Comparison of ENCODE assay signal across 27 cellular contexts in genomic region chr9:133802256-133802655, GRCh38.
"Had no signal": no experiment of that assay in that cellular context is flagged by ENCODE, and none has a peak within 500 bp of the region (broad histone marks: within the 10 kb centered on the region; RNA-seq: fewer than 3 reads in every experiment).

No MANE protein-coding gene starts in this region.

- H3K4me1 ChIP-seq: body of pancreas, gastrocnemius medialis, upper lobe of left lung had no signal

- H3K79me2 ChIP-seq: hepatocyte had no signal

- DNase-seq: activated CD4-positive, alpha-beta memory T cell treated with anti-CD3 and anti-CD28 coated beads for 36 hours; activated CD4-positive, alpha-beta T cell treated with anti-CD3 and anti-CD28 coated beads, Interleukin-2, amount 10 ng/mL, durations not matched to agents 24 days and 14 days; activated CD4-positive, CD25-positive, alpha-beta regulatory T cell treated with anti-CD3 and anti-CD28 coated beads, Interleukin-2, amount 50 U/mL, for 72 hours; activated CD8-positive, alpha-beta memory T cell treated with anti-CD3 and anti-CD28 coated beads, Interleukin-2, amount 50 U/mL, for 4 hours; activated gamma-delta T cell; activated naive CD4-positive, alpha-beta T cell treated with anti-CD3 and anti-CD28 coated beads, Interleukin-2, amount 10 ng/mL, durations not matched to agents 7 days and 5 days; activated T-cell treated with anti-CD3 and anti-CD28 coated beads, Interleukin-2, amount 50 U/mL, for 1 hour; body of pancreas; dorsolateral prefrontal cortex; effector memory CD4-positive, alpha-beta T cell; erythroblast; gastrocnemius medialis; islet precursor cell; left ventricle myocardium superior; midbrain; naive thymus-derived CD4-positive, alpha-beta T cell; right cardiac atrium; spleen; stimulated activated naive CD8-positive, alpha-beta T cell treated with anti-CD3 and anti-CD28 coated beads, Interleukin-15, Interleukin-2, amounts not matched to agents 100 U/mL and 50 U/mL, for 24 hours; SW 1271; T-helper 9 cell had no signal

- H3K4me1 Mint-ChIP-seq: activated CD4-positive, alpha-beta T cell treated with anti-CD3 and anti-CD28 coated beads, Interleukin-2, amount 10 ng/mL, durations not matched to agents 24 days and 14 days; activated naive CD4-positive, alpha-beta T cell treated with anti-CD3 and anti-CD28 coated beads, Interleukin-2, amount 10 ng/mL, durations not matched to agents 7 days and 5 days; naive thymus-derived CD4-positive, alpha-beta T cell; neural crest cell had no signal

- H2AFZ ChIP-seq: hepatocyte had no signal

- ATAC-seq: body of pancreas; gastrocnemius medialis; left ventricle myocardium superior; naive thymus-derived CD4-positive, alpha-beta T cell; right cardiac atrium; stimulated activated naive CD8-positive, alpha-beta T cell treated with anti-CD3 and anti-CD28 coated beads, Interleukin-15, Interleukin-2, amounts not matched to agents 100 U/mL and 50 U/mL, for 24 hours had no signal

- H3K27me3 Mint-ChIP-seq: activated CD4-positive, alpha-beta memory T cell treated with anti-CD3 and anti-CD28 coated beads for 36 hours; activated CD4-positive, alpha-beta T cell treated with anti-CD3 and anti-CD28 coated beads, Interleukin-2, amount 10 ng/mL, durations not matched to agents 24 days and 14 days; activated naive CD4-positive, alpha-beta T cell treated with anti-CD3 and anti-CD28 coated beads, Interleukin-2, amount 10 ng/mL, durations not matched to agents 7 days and 5 days; naive thymus-derived CD4-positive, alpha-beta T cell had no signal

- H3K27ac Mint-ChIP-seq: activated CD4-positive, alpha-beta memory T cell treated with anti-CD3 and anti-CD28 coated beads for 36 hours; activated CD4-positive, alpha-beta T cell treated with anti-CD3 and anti-CD28 coated beads, Interleukin-2, amount 10 ng/mL, durations not matched to agents 24 days and 14 days; activated naive CD4-positive, alpha-beta T cell treated with anti-CD3 and anti-CD28 coated beads, Interleukin-2, amount 10 ng/mL, durations not matched to agents 7 days and 5 days; naive thymus-derived CD4-positive, alpha-beta T cell; T-helper 1 cell treated with Interleukin-12 subunit alpha and Interleukin-12 subunit beta and Interleukin-4 antibody, amounts not matched to agents 30 μg/mL and 1 μg/mL, for 36 hours had no signal

- H3K4me3 Mint-ChIP-seq: activated CD4-positive, alpha-beta memory T cell treated with anti-CD3 and anti-CD28 coated beads for 36 hours; activated CD4-positive, alpha-beta T cell treated with anti-CD3 and anti-CD28 coated beads, Interleukin-2, amount 10 ng/mL, durations not matched to agents 24 days and 14 days; activated naive CD4-positive, alpha-beta T cell treated with anti-CD3 and anti-CD28 coated beads, Interleukin-2, amount 10 ng/mL, durations not matched to agents 7 days and 5 days; naive thymus-derived CD4-positive, alpha-beta T cell; neural crest cell; T-helper 1 cell treated with Interleukin-12 subunit alpha and Interleukin-12 subunit beta and Interleukin-4 antibody, amounts not matched to agents 30 μg/mL and 1 μg/mL, for 36 hours had no signal

- H3K36me3 ChIP-seq: gastrocnemius medialis, thoracic aorta had no signal

- H3K36me3 Mint-ChIP-seq: activated CD4-positive, alpha-beta memory T cell treated with anti-CD3 and anti-CD28 coated beads for 36 hours; activated naive CD4-positive, alpha-beta T cell treated with anti-CD3 and anti-CD28 coated beads, Interleukin-2, amount 10 ng/mL, durations not matched to agents 7 days and 5 days; naive thymus-derived CD4-positive, alpha-beta T cell had no signal

- H3K9me3 Mint-ChIP-seq: activated CD4-positive, alpha-beta memory T cell treated with anti-CD3 and anti-CD28 coated beads for 36 hours; activated CD4-positive, alpha-beta T cell treated with anti-CD3 and anti-CD28 coated beads, Interleukin-2, amount 10 ng/mL, durations not matched to agents 24 days and 14 days; activated naive CD4-positive, alpha-beta T cell treated with anti-CD3 and anti-CD28 coated beads, Interleukin-2, amount 10 ng/mL, durations not matched to agents 7 days and 5 days; naive thymus-derived CD4-positive, alpha-beta T cell; neural crest cell; T-helper 1 cell treated with Interleukin-12 subunit alpha and Interleukin-12 subunit beta and Interleukin-4 antibody, amounts not matched to agents 30 μg/mL and 1 μg/mL, for 36 hours had no signal

- H3K27ac ChIP-seq: body of pancreas, coronary artery, dorsolateral prefrontal cortex, gastrocnemius medialis, hepatocyte, spleen, thoracic aorta, upper lobe of left lung had no signal

- H3K9me3 ChIP-seq: body of pancreas, gastrocnemius medialis, spleen, thoracic aorta, upper lobe of left lung had no signal

- H3K27me3 ChIP-seq: body of pancreas, dorsolateral prefrontal cortex, gastrocnemius medialis, hepatocyte, spleen, upper lobe of left lung had no signal

- H3K4me3 ChIP-seq: body of pancreas, coronary artery, dorsolateral prefrontal cortex, gastrocnemius medialis, hepatocyte, spleen, thoracic aorta, upper lobe of left lung had no signal

- H3K4me2 ChIP-seq: hepatocyte had no signal
